In the genomic region with DNA sequence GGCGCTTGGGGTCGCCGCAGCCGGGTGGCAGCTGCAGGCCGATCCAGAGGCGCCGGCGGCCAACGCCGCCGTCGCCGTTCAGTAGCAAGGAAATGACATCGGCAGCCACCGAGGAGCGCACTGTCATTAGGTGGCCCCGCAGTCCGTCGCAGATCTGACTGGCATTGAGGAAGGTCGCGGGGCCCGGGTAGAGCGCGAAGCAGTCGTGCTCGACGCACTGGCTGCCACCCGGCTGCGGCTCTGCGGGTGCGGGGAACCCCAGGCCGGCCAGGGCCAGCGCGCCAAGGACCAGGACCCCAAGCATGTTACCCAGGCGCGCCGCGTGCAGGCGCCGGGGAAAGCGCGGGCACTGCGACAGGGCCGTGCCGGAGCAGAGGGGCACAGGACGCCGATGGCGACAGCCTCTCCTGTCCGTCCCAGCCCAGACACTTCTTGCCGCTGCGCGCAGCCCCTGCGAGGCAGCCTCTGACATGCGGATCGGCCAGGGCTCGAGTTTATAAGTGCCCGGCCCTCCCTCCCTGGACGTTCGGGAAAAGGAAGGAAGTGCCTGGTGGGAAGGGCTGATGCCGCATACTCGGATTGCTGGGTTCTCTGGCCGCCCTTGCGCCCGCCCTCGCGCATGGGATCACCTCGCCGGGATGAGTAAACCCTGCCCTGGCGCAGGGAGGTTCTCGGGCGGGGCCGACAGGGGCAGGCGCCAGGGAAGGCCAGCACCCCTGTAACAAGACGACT, we compare ENCODE assay signal across 8 cellular contexts. TPM values are rescaled to one million over a fixed set of nuclear protein-coding genes. Genes with fewer than 3 reads are reported as not detected.
A peak's percentile ranks its signal among the peaks of the same experiment; 100 is the strongest.
DNase-seq lines count a peak whose midpoint lies in the region; ATAC-seq lines count a peak whose summit lies in the region.

Gene THBD (minus strand): TSS at position 472 of the 732 bp plus-strand sequence. CDS start 168 bp downstream, at position 304.

- H3K9ac ChIP-seq in subcutaneous abdominal adipose tissue (ENCODE audit: low read length in 5 of 5), result peak within 1 kb of the TSS in 4 of 5 donors; percentile 27 to 78 (median 67)

- DNase-seq in Daoy (ENCODE audit: low read depth) (peak; percentile 65), NCI-H460 (ENCODE audit: extremely low read depth, low read depth) (peak; percentile 79), left colon (peak; percentile 40 to 58), Ammon's horn (ENCODE audit: low spot score) (no peak), COLO668 (lab: John Stamatoyannopoulos, UW; ENCODE audit: unreplicated experiment) (no peak)

- peaks cover 54% of the 10 kb centered on the region for H3K27me3 Mint-ChIP-seq in dendritic cell treated with granulocyte-macrophage colony-stimulating factor and Interleukin-4, amounts not matched to agents 40 ng/mL and 50 ng/mL, for 4 days

- H3K4me3 Mint-ChIP-seq in dendritic cell treated with granulocyte-macrophage colony-stimulating factor and Interleukin-4, amounts not matched to agents 40 ng/mL and 50 ng/mL, for 4 days, result peak within 1 kb of the TSS; percentile 87

- no peaks in the 10 kb centered on the region for H3K9me3 Mint-ChIP-seq in dendritic cell treated with granulocyte-macrophage colony-stimulating factor and Interleukin-4, amounts not matched to agents 40 ng/mL and 50 ng/mL, for 4 days

- peaks cover 14 to 38% (median 21%) of the 10 kb centered on the region in 5 donors for H3K27me3 ChIP-seq in subcutaneous abdominal adipose tissue (ENCODE audit: control insufficient read depth in 5 of 5, insufficient read depth in 4 of 5, low read length in 5 of 5)

- peaks cover 72% of the 10 kb centered on the region for H3K4me1 Mint-ChIP-seq in dendritic cell treated with granulocyte-macrophage colony-stimulating factor and Interleukin-4, amounts not matched to agents 40 ng/mL and 50 ng/mL, for 4 days (ENCODE audit: low read depth)

- H3K36me3 ChIP-seq in subcutaneous abdominal adipose tissue (ENCODE audit: control insufficient read depth in 5 of 5, insufficient read depth in 5 of 5, low read length in 5 of 5), result no peaks in the 10 kb centered on the region

- H3K27ac ChIP-seq in subcutaneous abdominal adipose tissue (ENCODE audit: low read depth, low read length), result peak within 1 kb of the TSS; percentile 65

- peak within 1 kb of the TSS; percentile 95 for H3K27ac Mint-ChIP-seq in dendritic cell treated with granulocyte-macrophage colony-stimulating factor and Interleukin-4, amounts not matched to agents 40 ng/mL and 50 ng/mL, for 4 days

- ATAC-seq in left colon, result peak; percentile 40
- ATAC-seq in HG02870 (IDR thresholded peaks at IDR 0.05; ENCODE audit: unreplicated experiment), result no peak

- H3K4me3 ChIP-seq in subcutaneous abdominal adipose tissue (ENCODE audit: low read depth in 1 of 5, low read length in 5 of 5), result peak within 1 kb of the TSS; percentile 63 to 78 (median 72)

- H3K4me1 ChIP-seq in subcutaneous abdominal adipose tissue (ENCODE audit: control insufficient read depth in 5 of 5, insufficient read depth in 5 of 5, low read length in 5 of 5), result peaks cover 0 to 58% (median 50%) of the 10 kb centered on the region in 5 donors

- intact Hi-C loops in dendritic cell treated with granulocyte-macrophage colony-stimulating factor and Interleukin-4, amounts not matched to agents 40 ng/mL and 50 ng/mL, for 4 days (cut with micrococcal nuclease), result loop anchor here (5.0 to 10.0 kb wide), 2 partner anchors 93 to 355 kb away; no protein-coding TSS in a partner anchor
- intact Hi-C loops in left colon (cut with DNase I, micrococcal nuclease), result no loop called here

- peaks cover 23% of the 10 kb centered on the region for H3K36me3 Mint-ChIP-seq in dendritic cell treated with granulocyte-macrophage colony-stimulating factor and Interleukin-4, amounts not matched to agents 40 ng/mL and 50 ng/mL, for 4 days (ENCODE audit: low read depth)

- H3K9me3 ChIP-seq in subcutaneous abdominal adipose tissue (ENCODE audit: control insufficient read depth in 5 of 5, low read length in 5 of 5), result no peaks in the 10 kb centered on the region

RNA-seq across cellular contexts. Expression of gene THBD, which starts in this region (rescaled TPM):
- 5.1 and 5.4 TPM in 2 replicates for total RNA-seq in Daoy (2014; rRNA removed; shearing (Covaris generic))
- 13.6 and 15.8 TPM in 2 replicates for total RNA-seq in NCI-H460 (2014; rRNA removed; shearing (Covaris generic))
- polyA plus RNA-seq in NCI-H460 (2014; cell fraction: nucleus; rRNA removed), result 2.6 and 3.4 TPM in 2 replicates
- 1 to 10 TPM; 4.5 to 7.0 TPM for total RNA-seq in left colon

Comparison
In these comparisons a context has a peak if more than half of its experiments do, and no peak if none do; other contexts are left out.
1. DNase-seq: peak in Daoy (single experiment), NCI-H460 (single experiment) and left colon (2 of 2); none in Ammon's horn (single experiment) and COLO668 (single experiment).